9 cellular contexts compared by ENCODE assay signal in genomic region chr12:122646568-122647220, GRCh38. TPM values are rescaled to one million over a fixed set of nuclear protein-coding genes. Genes with fewer than 3 reads are reported as not detected.
DNase-seq lines count a peak whose midpoint lies in the region; ATAC-seq, FAIRE-seq and TF ChIP-seq lines count a peak whose summit lies in the region.
"Had no signal": no experiment of that assay in that cellular context is flagged by ENCODE, and none has a peak within 500 bp of the region (broad histone marks: within the 10 kb centered on the region; RNA-seq: fewer than 3 reads in every experiment).

No MANE protein-coding gene starts in this region.

- peaks cover 44 to 52% of the 10 kb centered on the region in 2 experiments for H3K4me1 ChIP-seq in neutrophil (ENCODE audit: control insufficient read depth in 1 of 2, insufficient read depth in 1 of 2, low read depth in 1 of 2, low read length in 1 of 2)

- no peaks in the 10 kb centered on the region for H3K36me3 ChIP-seq in neutrophil

- DNase-seq in GM12891 (ENCODE audit: insufficient read length, low spot score) (no peak), HFF-Myc (ENCODE audit: extremely low read depth, low read depth) (peak; percentile 70), NCI-H226 (peak; percentile 68), NCI-H2196 (lab: John Stamatoyannopoulos, UW; ENCODE audit: unreplicated experiment) (no peak), chondrocyte (ENCODE audit: low spot score) (no peak)
- DNase-seq in activated T-cell treated with anti-CD3 and anti-CD28 coated beads, Interleukin-2, amount 50 U/mL, for 48 hours = peak; percentile 68 to 69

- H3K36me3 Mint-ChIP-seq in chondrocyte (ENCODE audit: low read depth) = no peaks in the 10 kb centered on the region

- no peak for TF ChIP-seq POLR2A in GM12891 (IDR thresholded peaks at IDR 0.05; ENCODE audit: low read depth, low read length)

- H3K4me1 Mint-ChIP-seq in chondrocyte (ENCODE audit: low read depth) = peaks cover 3% of the 10 kb centered on the region

- H3K9me3 ChIP-seq in neutrophil = no peaks in the 10 kb centered on the region

- peak overlapping the region; percentile 89 for H3K27ac ChIP-seq in neutrophil

- H3K27me3 ChIP-seq in neutrophil = no peaks in the 10 kb centered on the region

- no peaks in the 10 kb centered on the region for H3K27me3 Mint-ChIP-seq in chondrocyte (ENCODE audit: low read depth)

- H3K4me3 ChIP-seq in HFF-Myc (replicated peaks; ENCODE audit: low read depth, low read length) = no peak overlapping the region
- peak overlapping the region; percentile 42 to 45 for H3K4me3 ChIP-seq in neutrophil (ENCODE audit: low read depth in 1 of 2, low read length in 1 of 2)

- FAIRE-seq in GM12891 (lab: Jason Lieb, UNC) = peak; percentile 84

- no peak for TF ChIP-seq CTCF in HFF-Myc (IDR thresholded peaks at IDR 0.05; ENCODE audit: low read depth, low read length, missing control alignments)
- TF ChIP-seq CTCF in neutrophil (IDR thresholded peaks at IDR 0.05) = peak; percentile 20
- TF ChIP-seq CTCF in chondrocyte (IDR thresholded peaks at IDR 0.05) = no peak

- no peak for ATAC-seq in GM18519 (IDR thresholded peaks at IDR 0.05; ENCODE audit: low FRiP score, unreplicated experiment)

- no peaks in the 10 kb centered on the region for H3K9me3 Mint-ChIP-seq in chondrocyte (ENCODE audit: low read depth)
- H3K9me3 Mint-ChIP-seq: neural crest cell had no signal

- no peak overlapping the region for H3K4me3 Mint-ChIP-seq in chondrocyte (ENCODE audit: unreplicated experiment)
- H3K4me3 Mint-ChIP-seq: neural crest cell had no signal

- no peak overlapping the region for H3K27ac Mint-ChIP-seq in chondrocyte (ENCODE audit: unreplicated experiment)

TF ChIP-seq in GM12891, 5 proteins besides CTCF, POLR2A, EP300 and RAD21:
- TF ChIP-seq POU2F2 (IDR thresholded peaks at IDR 0.05; ENCODE audit: low read depth, low read length) (0 out of 2 replicates have a peak, but pooled peaks have one; percentile 45), TAF1 (IDR thresholded peaks at IDR 0.05; ENCODE audit: low read depth, low read length) (no peak), SPI1 (IDR thresholded peaks at IDR 0.05; ENCODE audit: low read depth, low read length) (peak; percentile 95), POLR2AphosphoS5 (IDR thresholded peaks at IDR 0.05; ENCODE audit: low read depth, low read length) (no peak), PAX5 (IDR thresholded peaks at IDR 0.05; ENCODE audit: insufficient read depth, low read length, severe bottlenecking) (no peak)

RNA-seq across cellular contexts. Expression of gene HCAR2, which starts 56.5 kb away (rescaled TPM):
- 0.13 TPM for polyA plus RNA-seq in GM12891 (2012; ENCODE audit: low read depth, missing spikeins)
- not detected in 3 replicates for total RNA-seq in chondrocyte
- total RNA-seq: neural crest cell had no signal

Comparison
In these comparisons a context has a peak if more than half of its experiments do, and no peak if none do; other contexts are left out.
1. DNase-seq: peak in HFF-Myc (single experiment), NCI-H226 (single experiment) and activated T-cell treated with anti-CD3 and anti-CD28 coated beads, Interleukin-2, amount 50 U/mL, for 48 hours (2 of 2); none in GM12891 (single experiment), NCI-H2196 (single experiment) and chondrocyte (single experiment).